In genomic region chr20:25297141-25297905, GRCh38 we compare ENCODE assay signal across 8 cellular contexts. TPM values are rescaled to one million over a fixed set of nuclear protein-coding genes. Genes with fewer than 3 reads are reported as not detected.
DNase-seq lines count a peak whose midpoint lies in the region; ATAC-seq lines count a peak whose summit lies in the region.

No MANE protein-coding gene starts in this region.

- H2AFZ ChIP-seq in Karpas-422 (ENCODE audit: low read length), result no peak overlapping the region
- H2AFZ ChIP-seq in neuronal stem cell (ENCODE audit: low read length), result no peak overlapping the region

- no peak overlapping the region for H2BK5ac ChIP-seq in neuronal stem cell (ENCODE audit: low read length)

- DNase-seq in Karpas-422, result peak; percentile 59
- DNase-seq in neuronal stem cell (ENCODE audit: low spot score), result no peak
- no peak for DNase-seq in mesenteric fat pad (ENCODE audit: low spot score)
- no peak for DNase-seq in GDM1 (lab: John Stamatoyannopoulos, UW)
- DNase-seq in activated T-cell treated with anti-CD3 and anti-CD28 coated beads, Interleukin-2, amount 50 U/mL, for 4 hours, result no peak
- DNase-seq in activated CD4-positive, alpha-beta T cell treated with anti-CD3 and anti-CD28 coated beads, Interleukin-2, amount 50 U/mL, for 1 hour, result no peak

- no peak overlapping the region for H3K4me3 Mint-ChIP-seq in activated T-cell treated with anti-CD3 and anti-CD28 coated beads, Interleukin-2, amount 50 U/mL, for 4 hours

- H2AK5ac ChIP-seq in neuronal stem cell (ENCODE audit: low read depth, low read length), result no peak overlapping the region

- H3K79me2 ChIP-seq in Karpas-422 (ENCODE audit: low read length), result no peaks in the 10 kb centered on the region

- no peak overlapping the region for H2BK15ac ChIP-seq in neuronal stem cell (ENCODE audit: low read length)

- H3K9me3 Mint-ChIP-seq in activated T-cell treated with anti-CD3 and anti-CD28 coated beads, Interleukin-2, amount 50 U/mL, for 4 hours, result no peaks in the 10 kb centered on the region

- peak; percentile 66 for ATAC-seq in GM18867 (IDR thresholded peaks at IDR 0.05; ENCODE audit: unreplicated experiment)
- ATAC-seq in GM21786 (IDR thresholded peaks at IDR 0.05; ENCODE audit: unreplicated experiment), result peak; percentile 73
- ATAC-seq in activated T-cell treated with anti-CD3 and anti-CD28 coated beads, Interleukin-2, amount 50 U/mL, for 4 hours, result no peak

- H3K4me1 Mint-ChIP-seq in activated T-cell treated with anti-CD3 and anti-CD28 coated beads, Interleukin-2, amount 50 U/mL, for 4 hours (ENCODE audit: low read depth), result no peaks in the 10 kb centered on the region

- H3K9me2 ChIP-seq in Karpas-422 (replicated peaks; ENCODE audit: insufficient read depth, low read length), result no peaks in the 10 kb centered on the region

- H3K27ac ChIP-seq in Karpas-422 (ENCODE audit: low read length), result peak overlapping the region; percentile 86
- H3K27ac ChIP-seq in neuronal stem cell (replicated peaks; ENCODE audit: low read length), result no peak overlapping the region

- peak overlapping the region; percentile 45 for H3K4ac ChIP-seq in neuronal stem cell (ENCODE audit: low read length)

- H3K18ac ChIP-seq in neuronal stem cell (ENCODE audit: low read length), result no peak overlapping the region

- H3K36me3 Mint-ChIP-seq in activated T-cell treated with anti-CD3 and anti-CD28 coated beads, Interleukin-2, amount 50 U/mL, for 4 hours (ENCODE audit: insufficient read depth), result peaks cover 3% of the 10 kb centered on the region

- no peaks in the 10 kb centered on the region for H3K9me3 ChIP-seq in Karpas-422 (ENCODE audit: low read length)
- H3K9me3 ChIP-seq in neuronal stem cell (replicated peaks in 1 of 2; ENCODE audit: control insufficient read depth in 2 of 2, insufficient read depth in 1 of 2, low read depth in 1 of 2, low read length in 2 of 2), result peaks cover 0 to 2% of the 10 kb centered on the region in 2 donors

- H3K23ac ChIP-seq in neuronal stem cell (ENCODE audit: low read depth, low read length, poor library complexity), result no peak overlapping the region

- H4K91ac ChIP-seq in neuronal stem cell (ENCODE audit: low read depth, low read length, poor library complexity), result no peak overlapping the region

- no CpG with 5 or more reads among the region's 10 CpGs for WGBS in neuronal stem cell (ENCODE audit: extremely low coverage in 2 of 2, insufficient read length in 2 of 2, insufficient replicate concordance in 1 of 2), 2 donors

- H4K20me1 ChIP-seq in Karpas-422 (ENCODE audit: insufficient read depth, low read depth, low read length), result 0 out of 2 replicates have a peak, but pooled peaks cover 6% of the 10 kb centered on the region

- H3K27me3 ChIP-seq in Karpas-422 (ENCODE audit: low read length), result no peaks in the 10 kb centered on the region
- H3K27me3 ChIP-seq in neuronal stem cell (ENCODE audit: control insufficient read depth in 3 of 3, insufficient read depth in 3 of 3, low read depth in 1 of 3, low read length in 3 of 3), result no peaks in the 10 kb centered on the region

- H3K36me3 ChIP-seq in Karpas-422 (ENCODE audit: insufficient read depth, low read length) (peaks cover 25% of the 10 kb centered on the region), neuronal stem cell (replicated peaks in 1 of 2; ENCODE audit: control insufficient read depth in 2 of 2, insufficient read depth in 2 of 2, low read length in 2 of 2) (peaks cover 30 to 84% of the 10 kb centered on the region in 2 donors)

- H2BK120ac ChIP-seq in neuronal stem cell (ENCODE audit: low read depth, low read length), result no peak overlapping the region

- H3K9ac ChIP-seq in Karpas-422 (ENCODE audit: low read length) (peak overlapping the region; percentile 38), neuronal stem cell (ENCODE audit: low read depth, low read length, poor library complexity) (peak overlapping the region; percentile 74)

- no peak overlapping the region for H3K14ac ChIP-seq in neuronal stem cell (ENCODE audit: low read length)

- H3K4me3 ChIP-seq in Karpas-422 (ENCODE audit: low read length), result no peak overlapping the region; the same call in 1 of the 2 replicates
- H3K4me3 ChIP-seq in neuronal stem cell (ENCODE audit: low read length in 2 of 2), result no peak overlapping the region

- H3K4me1 ChIP-seq in Karpas-422 (ENCODE audit: low read length) (peaks cover 49% of the 10 kb centered on the region), neuronal stem cell (ENCODE audit: control insufficient read depth in 2 of 2, insufficient read depth in 1 of 2, low read depth in 1 of 2, low read length in 2 of 2) (no peaks in the 10 kb centered on the region)

- no peak overlapping the region for H2BK12ac ChIP-seq in neuronal stem cell (ENCODE audit: low read length)

- peaks cover 3% of the 10 kb centered on the region for H3K79me1 ChIP-seq in neuronal stem cell (ENCODE audit: low read depth, low read length)

- H3K4me2 ChIP-seq in Karpas-422 (ENCODE audit: low read depth, low read length, poor library complexity, severe bottlenecking) (peak overlapping the region; percentile 25), neuronal stem cell (ENCODE audit: insufficient read depth, low read length, poor library complexity, severe bottlenecking) (no peak overlapping the region)

- no peaks in the 10 kb centered on the region for H3K27me3 Mint-ChIP-seq in activated T-cell treated with anti-CD3 and anti-CD28 coated beads, Interleukin-2, amount 50 U/mL, for 4 hours (ENCODE audit: low read depth)

- H4K8ac ChIP-seq in neuronal stem cell (ENCODE audit: low read depth, low read length), result no peak overlapping the region

RNA-seq across cellular contexts. Expression of gene PYGB, which starts 49.4 kb away (rescaled TPM):
- total RNA-seq in Karpas-422 (2014; rRNA removed; shearing (Covaris generic); ENCODE audit: low replicate concordance), result 188 and 302 TPM in 2 replicates
- 31.3 TPM for polyA plus RNA-seq in neuronal stem cell (2013, experiment 1 of 2)
- 32.4 TPM for polyA plus RNA-seq in neuronal stem cell (2013, experiment 2 of 2)
- total RNA-seq in mesenteric fat pad, result 121 TPM
- total RNA-seq in activated T-cell treated with anti-CD3 and anti-CD28 coated beads, Interleukin-2, amount 50 U/mL, for 4 hours, result 10 to 100 TPM; 32.5 to 37.6 (median 34.6) TPM

Comparison
In these comparisons a context has a peak if more than half of its experiments do, and no peak if none do; other contexts are left out.
1. ATAC-seq: peak in GM18867 (single experiment) and GM21786 (single experiment); none in activated T-cell treated with anti-CD3 and anti-CD28 coated beads, Interleukin-2, amount 50 U/mL, for 4 hours (0 of 2).